Comparison of ENCODE assay signal across 19 cellular contexts in genomic region chr2:70336552-70336951, GRCh38. TPM values are rescaled to one million over a fixed set of nuclear protein-coding genes. Genes with fewer than 3 reads are reported as not detected.
A peak's percentile ranks its signal among the peaks of the same experiment; 100 is the strongest.
DNase-seq lines count a peak whose midpoint lies in the region; ATAC-seq and TF ChIP-seq lines count a peak whose summit lies in the region.
"Had no signal": no experiment of that assay in that cellular context is flagged by ENCODE, and none has a peak within 500 bp of the region (broad histone marks: within the 10 kb centered on the region; RNA-seq: fewer than 3 reads in every experiment).

No MANE protein-coding gene starts in this region.

- H3K27me3 ChIP-seq in Loucy (ENCODE audit: insufficient read depth, low read length, poor library complexity, severe bottlenecking) (no peaks in the 10 kb centered on the region), endodermal cell (ENCODE audit: control insufficient read depth, insufficient read depth, low read length, poor library complexity, severe bottlenecking) (no peaks in the 10 kb centered on the region)

- H3K27ac Mint-ChIP-seq in endodermal cell (no peak overlapping the region), progenitor cell of endocrine pancreas (no peak overlapping the region)
- H3K27ac Mint-ChIP-seq: CD4-positive, alpha-beta T cell had no signal

- H3F3A ChIP-seq in Loucy (ENCODE audit: low read depth) = no peaks in the 10 kb centered on the region

- no peak overlapping the region for H3K4me3 Mint-ChIP-seq in endodermal cell
- H3K4me3 Mint-ChIP-seq in progenitor cell of endocrine pancreas (ENCODE audit: low read depth) = no peak overlapping the region
- H3K4me3 Mint-ChIP-seq: CD4-positive, alpha-beta T cell had no signal

- 86 to 92% methylated on average over 1 to 3 of the region's 4 CpGs for WGBS in endodermal cell (ENCODE audit: insufficient coverage in 1 of 2, insufficient read length in 1 of 2), 2 experiments

- no peak overlapping the region for H3K9ac ChIP-seq in Loucy (ENCODE audit: low read depth, low read length, poor library complexity, severe bottlenecking)
- no peak overlapping the region for H3K9ac ChIP-seq in endodermal cell (ENCODE audit: extremely low read depth, low read length, poor library complexity, severe bottlenecking)
- H3K9ac ChIP-seq: GM23248 had no signal

- H4K20me1 ChIP-seq in Loucy (ENCODE audit: insufficient read depth, low read length, poor library complexity, severe bottlenecking) = no peaks in the 10 kb centered on the region

- H3K4me2 ChIP-seq in Loucy (ENCODE audit: low read depth, low read length, poor library complexity, severe bottlenecking) = no peak overlapping the region
- H3K4me2 ChIP-seq: A549 had no signal

- H2AFZ ChIP-seq in Loucy (ENCODE audit: low read length) = no peak overlapping the region
- H2AFZ ChIP-seq: GM23248 had no signal

- peak; percentile 28 for DNase-seq in activated CD8-positive, alpha-beta memory T cell treated with anti-CD3 and anti-CD28 coated beads, Interleukin-2, amount 50 U/mL, for 48 hours
- no peak for DNase-seq in activated CD8-positive, alpha-beta memory T cell treated with anti-CD3 and anti-CD28 coated beads, Interleukin-2, amount 50 U/mL, for 4 hours
- DNase-seq in endodermal cell = no peak
- DNase-seq in progenitor cell of endocrine pancreas (ENCODE audit: low spot score, unreplicated experiment) = no peak
- DNase-seq in NCI-H2081 (lab: John Stamatoyannopoulos, UW) = no peak
- DNase-seq: AML-193; CD4-positive, alpha-beta T cell; DMS153; DMS79; GDM1; GM23248; HCEC 1CT had no signal

- no peak for ATAC-seq in GM19463 (IDR thresholded peaks at IDR 0.05; ENCODE audit: unreplicated experiment)
- no peak for ATAC-seq in HG02870 (IDR thresholded peaks at IDR 0.05; ENCODE audit: unreplicated experiment)
- ATAC-seq: A549, GM12878 had no signal

- TF ChIP-seq CTCF in Loucy (conservative IDR thresholded peaks at IDR 0.05; ENCODE audit: low read length) (0 out of 2 replicates have a peak, but pooled peaks have one; percentile 9), endodermal cell (conservative IDR thresholded peaks at IDR 0.05) (peak; percentile 46), progenitor cell of endocrine pancreas (IDR thresholded peaks at IDR 0.05; ENCODE audit: unreplicated experiment) (peak; percentile 10)

- H3K9me3 Mint-ChIP-seq in endodermal cell (no peaks in the 10 kb centered on the region), progenitor cell of endocrine pancreas (ENCODE audit: low read depth) (no peaks in the 10 kb centered on the region)
- H3K9me3 Mint-ChIP-seq: CD4-positive, alpha-beta T cell had no signal

- H3K9me3 ChIP-seq in Loucy (ENCODE audit: insufficient read depth, low read depth, low read length) (no peaks in the 10 kb centered on the region), endodermal cell (ENCODE audit: control insufficient read depth, low read length) (no peaks in the 10 kb centered on the region)
- H3K9me3 ChIP-seq: A549 had no signal

- H3K27me3 Mint-ChIP-seq in endodermal cell (ENCODE audit: insufficient read depth) = peaks cover 1% of the 10 kb centered on the region
- peaks cover 14% of the 10 kb centered on the region for H3K27me3 Mint-ChIP-seq in progenitor cell of endocrine pancreas
- H3K27me3 Mint-ChIP-seq: CD4-positive, alpha-beta T cell had no signal

- no peak overlapping the region for H3K27ac ChIP-seq in endodermal cell (ENCODE audit: low read depth, low read length)
- H3K27ac ChIP-seq: 22Rv1, A549, C4-2B, GM23248 had no signal

- H3K36me3 ChIP-seq in Loucy (ENCODE audit: insufficient read depth, low read length) = no peaks in the 10 kb centered on the region
- no peaks in the 10 kb centered on the region for H3K36me3 ChIP-seq in endodermal cell (ENCODE audit: control insufficient read depth, insufficient read depth, low read length)

- H3K4me1 Mint-ChIP-seq in endodermal cell (peaks cover 2% of the 10 kb centered on the region), progenitor cell of endocrine pancreas (ENCODE audit: low read depth) (no peaks in the 10 kb centered on the region)

- no peak overlapping the region for H3K4me3 ChIP-seq in Loucy (ENCODE audit: low read length, poor library complexity, severe bottlenecking)
- H3K4me3 ChIP-seq in endodermal cell (ENCODE audit: low read length) = no peak overlapping the region
- H3K4me3 ChIP-seq: A549, GM12878, GM23248 had no signal

- H3K36me3 Mint-ChIP-seq in endodermal cell (ENCODE audit: low read depth) (no peaks in the 10 kb centered on the region), progenitor cell of endocrine pancreas (ENCODE audit: insufficient read depth) (no peaks in the 10 kb centered on the region)

- H3K79me2 ChIP-seq in Loucy (ENCODE audit: insufficient read depth, low read length) = no peaks in the 10 kb centered on the region

- H3K9me2 ChIP-seq in Loucy (replicated peaks; ENCODE audit: low read depth, low read length) = no peaks in the 10 kb centered on the region

- H3K4me1 ChIP-seq in Loucy (ENCODE audit: insufficient read depth, low read length, poor library complexity, severe bottlenecking) = peaks cover 2% of the 10 kb centered on the region
- no peaks in the 10 kb centered on the region for H3K4me1 ChIP-seq in endodermal cell (ENCODE audit: control insufficient read depth, insufficient read depth, low read length)
- H3K4me1 ChIP-seq: A549 had no signal

RNA-seq across cellular contexts. Expression of gene FAM136A, which starts 34.7 kb away (rescaled TPM):
- 10 to 100 TPM; 81.3 to 91.8 TPM for total RNA-seq in endodermal cell
- polyA plus RNA-seq in endodermal cell (2013, experiment 1 of 2) = 45.6 TPM
- polyA plus RNA-seq in endodermal cell (2013, experiment 2 of 2) = 45.3 TPM
- total RNA-seq in progenitor cell of endocrine pancreas = 74.9 and 75.8 TPM in 2 replicates

RNA-seq across cellular contexts. Expression of gene SNRPG, which starts 43.0 kb away (rescaled TPM):
- 100 to 1,000 TPM; 305 to 320 TPM for total RNA-seq in endodermal cell
- 160 TPM for polyA plus RNA-seq in endodermal cell (2013, experiment 1 of 2)
- polyA plus RNA-seq in endodermal cell (2013, experiment 2 of 2) = 175 TPM
- 183 and 185 TPM in 2 replicates for total RNA-seq in progenitor cell of endocrine pancreas
